12 cellular contexts compared by ENCODE assay signal in the genomic region with DNA sequence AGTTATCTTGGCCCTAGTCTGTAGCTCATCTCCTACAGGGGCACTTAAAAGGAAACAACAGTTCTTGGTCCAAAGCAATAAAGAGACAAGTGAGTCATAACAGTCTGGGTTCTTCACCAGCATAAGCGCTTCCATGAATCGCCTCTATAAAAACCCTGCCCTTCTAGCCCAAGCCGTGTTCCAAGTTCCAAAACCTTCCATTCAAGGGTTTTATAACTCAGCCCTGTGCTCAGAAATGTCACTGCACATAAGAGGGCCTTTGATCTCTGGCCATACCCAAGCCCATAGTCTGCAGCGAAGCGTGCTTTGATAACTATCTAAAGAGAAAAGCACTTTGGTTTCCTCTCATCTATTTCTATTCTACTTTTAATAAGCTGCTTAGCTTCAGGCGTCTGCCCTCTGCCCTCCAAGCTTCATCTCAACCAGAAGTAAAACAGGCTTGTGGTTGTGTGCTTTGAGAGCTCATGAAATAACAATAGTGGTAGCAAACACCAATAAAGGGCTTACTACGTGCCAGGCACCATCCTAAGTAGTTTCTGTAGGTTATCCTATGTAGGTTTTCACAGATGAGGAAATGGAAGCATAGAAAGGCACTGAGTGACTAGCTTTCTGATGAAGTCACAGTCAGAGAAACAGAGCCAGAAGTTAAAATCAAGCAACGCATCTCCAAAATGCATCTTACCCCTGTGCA.
DNase-seq lines count a peak whose midpoint lies in the region; ATAC-seq and TF ChIP-seq lines count a peak whose summit lies in the region.
"Had no signal": no experiment of that assay in that cellular context is flagged by ENCODE, and none has a peak within 500 bp of the region (broad histone marks: within the 10 kb centered on the region; RNA-seq: fewer than 3 reads in every experiment).

No MANE protein-coding gene starts in this region.

- CTCF ChIA-PET in activated B cell treated with CpG ODN at 0.5 μM for 24 hours (lab: Charles Lee), result interaction anchor here (0.5 to 4.7 kb wide), 5 partner anchors 13 to 127 kb away, joined by 4 to 78 read pairs (median 23); no protein-coding TSS in a partner anchor

- H3K27ac Mint-ChIP-seq in activated B cell treated with CpG ODN at 0.5 μM for 24 hours, result peak overlapping the region; percentile 82
- H3K27ac Mint-ChIP-seq in stimulated activated naive CD8-positive, alpha-beta T cell treated with anti-CD3 and anti-CD28 coated beads, Interleukin-15, Interleukin-2, amounts not matched to agents 100 ng/mL and 50 ng/mL, for 24 hours, result peak overlapping the region; percentile 83

- no peak overlapping the region for H2AFZ ChIP-seq in fibroblast of lung (ENCODE audit: low read length)
- H2AFZ ChIP-seq: parathyroid adenoma had no signal

- H3K27me3 Mint-ChIP-seq in activated B cell treated with CpG ODN at 0.5 μM for 24 hours, result no peaks in the 10 kb centered on the region
- no peaks in the 10 kb centered on the region for H3K27me3 Mint-ChIP-seq in stimulated activated naive CD8-positive, alpha-beta T cell treated with anti-CD3 and anti-CD28 coated beads, Interleukin-15, Interleukin-2, amounts not matched to agents 100 ng/mL and 50 ng/mL, for 24 hours

- H3K79me2 ChIP-seq in fibroblast of lung (ENCODE audit: control insufficient read depth, insufficient read depth, low read length), result no peaks in the 10 kb centered on the region
- H3K79me2 ChIP-seq: parathyroid adenoma had no signal

- no peaks in the 10 kb centered on the region for H4K20me1 ChIP-seq in fibroblast of lung (ENCODE audit: control insufficient read depth, extremely low read depth, insufficient read depth, low read length)

- POLR2A ChIA-PET in activated B cell treated with CpG ODN at 0.5 μM for 24 hours (lab: Charles Lee), result interaction anchor here (0.6 to 10.0 kb wide), 11 partner anchors 10 to 92 kb away, joined by 3 to 409 read pairs (median 5); a partner anchor contains a TSS

- no peak for ATAC-seq in activated B cell treated with CpG ODN at 0.5 μM for 24 hours (ENCODE audit: low read depth)
- no peak for ATAC-seq in GM19455 (IDR thresholded peaks at IDR 0.05; ENCODE audit: unreplicated experiment)

- H3K4me1 ChIP-seq in fibroblast of lung (ENCODE audit: control insufficient read depth, extremely low read depth, insufficient read depth, low read length), result peaks cover 13% of the 10 kb centered on the region
- H3K4me1 ChIP-seq: parathyroid adenoma had no signal

- no peaks in the 10 kb centered on the region for H3K27me3 ChIP-seq in fibroblast of lung (ENCODE audit: control insufficient read depth, insufficient read depth, low read length)

- H3K36me3 ChIP-seq in fibroblast of lung (ENCODE audit: control insufficient read depth, insufficient read depth, low read length), result no peaks in the 10 kb centered on the region

- H3K9ac ChIP-seq in fibroblast of lung (ENCODE audit: insufficient read depth, low read length), result no peak overlapping the region
- H3K9ac ChIP-seq: parathyroid adenoma had no signal

- H3K4me3 Mint-ChIP-seq in activated B cell treated with CpG ODN at 0.5 μM for 24 hours, result peak overlapping the region; percentile 50
- H3K4me3 Mint-ChIP-seq in stimulated activated naive CD8-positive, alpha-beta T cell treated with anti-CD3 and anti-CD28 coated beads, Interleukin-15, Interleukin-2, amounts not matched to agents 100 ng/mL and 50 ng/mL, for 24 hours, result peak overlapping the region; percentile 50

- no peak overlapping the region for H3K4me2 ChIP-seq in fibroblast of lung (ENCODE audit: extremely low read depth, insufficient read depth, low read length)

- TF ChIP-seq CTCF in activated B cell treated with CpG ODN at 0.5 μM for 24 hours (IDR thresholded peaks at IDR 0.05), result no peak
- TF ChIP-seq CTCF in fibroblast of lung (conservative IDR thresholded peaks at IDR 0.05 in 1 of 2, IDR thresholded peaks at IDR 0.05 in 1 of 2; ENCODE audit: low read depth in 1 of 2, low read length in 2 of 2), result no peak

- H3K9me3 Mint-ChIP-seq in activated B cell treated with CpG ODN at 0.5 μM for 24 hours, result no peaks in the 10 kb centered on the region
- H3K9me3 Mint-ChIP-seq in stimulated activated naive CD8-positive, alpha-beta T cell treated with anti-CD3 and anti-CD28 coated beads, Interleukin-15, Interleukin-2, amounts not matched to agents 100 ng/mL and 50 ng/mL, for 24 hours, result peaks cover 7% of the 10 kb centered on the region

- no peaks in the 10 kb centered on the region for H3K9me3 ChIP-seq in fibroblast of lung (ENCODE audit: control insufficient read depth, insufficient read depth, low read depth, low read length)

- intact Hi-C loops in activated B cell treated with CpG ODN at 0.5 μM for 24 hours (cut with micrococcal nuclease), result no loop called here

- H3K27ac ChIP-seq in fibroblast of lung (ENCODE audit: insufficient read depth, low read length), result no peak overlapping the region
- H3K27ac ChIP-seq: C4-2B, parathyroid adenoma had no signal

- H3K36me3 Mint-ChIP-seq in activated B cell treated with CpG ODN at 0.5 μM for 24 hours (ENCODE audit: low read depth), result peaks cover 10% of the 10 kb centered on the region
- H3K36me3 Mint-ChIP-seq in stimulated activated naive CD8-positive, alpha-beta T cell treated with anti-CD3 and anti-CD28 coated beads, Interleukin-15, Interleukin-2, amounts not matched to agents 100 ng/mL and 50 ng/mL, for 24 hours (ENCODE audit: low read depth), result no peaks in the 10 kb centered on the region

- no peak overlapping the region for H3K4me3 ChIP-seq in fibroblast of lung (replicated peaks in 1 of 4; ENCODE audit: control extremely low read depth in 1 of 4, insufficient read depth in 1 of 4, low read depth in 3 of 4, low read length in 4 of 4)

- H3K4me1 Mint-ChIP-seq in activated B cell treated with CpG ODN at 0.5 μM for 24 hours, result peaks cover 86% of the 10 kb centered on the region
- H3K4me1 Mint-ChIP-seq in stimulated activated naive CD8-positive, alpha-beta T cell treated with anti-CD3 and anti-CD28 coated beads, Interleukin-15, Interleukin-2, amounts not matched to agents 100 ng/mL and 50 ng/mL, for 24 hours (ENCODE audit: low read depth), result peaks cover 85% of the 10 kb centered on the region

- DNase-seq in activated naive CD4-positive, alpha-beta T cell treated with Interleukin-2 at 50 U/mL for 16 hours, result peak; percentile 11
- no peak for DNase-seq in activated naive CD4-positive, alpha-beta T cell treated with anti-CD3 and anti-CD28 coated beads, Interleukin-2, amount 50 U/mL, for 16 hours
- DNase-seq in activated B cell treated with CpG ODN at 0.5 μM for 24 hours (no peak), fibroblast of lung (ENCODE audit: low read depth in 2 of 2) (peak; percentile 26 to 65), DMS 273 treated with DMSO at 0.1 percent for 48 hours (lab: John Stamatoyannopoulos, UW) (no peak), iPS-NIHi11 (ENCODE audit: low spot score) (no peak)
- DNase-seq: activated gamma-delta T cell treated with Interleukin-2 at 50 U/mL for 16 hours, Right ventricle myocardium superior had no signal

Comparison
In these comparisons a context has a peak if more than half of its experiments do, and no peak if none do; other contexts are left out.
1. DNase-seq: peak in activated naive CD4-positive, alpha-beta T cell treated with Interleukin-2 at 50 U/mL for 16 hours (single experiment) and fibroblast of lung (2 of 2); none in activated naive CD4-positive, alpha-beta T cell treated with anti-CD3 and anti-CD28 coated beads, Interleukin-2, amount 50 U/mL, for 16 hours (single experiment), activated B cell treated with CpG ODN at 0.5 μM for 24 hours (single experiment), DMS 273 treated with DMSO at 0.1 percent for 48 hours (single experiment) and iPS-NIHi11 (single experiment).